Comparison of ENCODE assay signal across 10 cellular contexts in genomic region chr22:29071261-29072045, GRCh38. TPM values are rescaled to one million over a fixed set of nuclear protein-coding genes. Genes with fewer than 3 reads are reported as not detected.
DNase-seq lines count a peak whose midpoint lies in the region; ATAC-seq and TF ChIP-seq lines count a peak whose summit lies in the region.
"Had no signal": no experiment of that assay in that cellular context is flagged by ENCODE, and none has a peak within 500 bp of the region (broad histone marks: within the 10 kb centered on the region; RNA-seq: fewer than 3 reads in every experiment).

No MANE protein-coding gene starts in this region.

- H3K27me3 ChIP-seq in HUES48 (ENCODE audit: control insufficient read depth, insufficient read depth, low read length): peaks cover 64% of the 10 kb centered on the region
- no peaks in the 10 kb centered on the region for H3K27me3 ChIP-seq in psoas muscle (ENCODE audit: insufficient read depth in 3 of 3, low read length in 2 of 3)

- H3K9me3 ChIP-seq in HUES48 (ENCODE audit: control insufficient read depth, insufficient read depth, low read length) (no peaks in the 10 kb centered on the region), psoas muscle (no peaks in the 10 kb centered on the region)
- H3K9me3 ChIP-seq: HAP-1 had no signal

- H3K27ac ChIP-seq in C4-2B: peak overlapping the region; percentile 12; the same call in 1 of the 2 replicates
- H3K27ac ChIP-seq in HUES48 (ENCODE audit: low read depth, low read length): no peak overlapping the region
- no peak overlapping the region for H3K27ac ChIP-seq in psoas muscle

- H3K4me3 ChIP-seq in HUES48 (ENCODE audit: low read depth, low read length): peak overlapping the region; percentile 47
- peak overlapping the region; percentile 81 for H3K4me3 ChIP-seq in psoas muscle

- H3K36me3 ChIP-seq in HUES48 (ENCODE audit: control insufficient read depth, insufficient read depth, low read length): no peaks in the 10 kb centered on the region
- no peaks in the 10 kb centered on the region for H3K36me3 ChIP-seq in psoas muscle (ENCODE audit: insufficient read depth in 1 of 2, low read depth in 1 of 2)
- H3K36me3 ChIP-seq: HAP-1 had no signal

- TF ChIP-seq CTCF in C4-2B (conservative IDR thresholded peaks at IDR 0.05) (no peak), psoas muscle (IDR thresholded peaks at IDR 0.05) (no peak)

- WGBS in psoas muscle, 3 donors: 35 to 45% (median 36%) methylated on average over 41 to 60 of the region's 60 CpGs

- ATAC-seq in psoas muscle (peak in 1 of 4 donors; percentile 23), HG02973 (IDR thresholded peaks at IDR 0.05; ENCODE audit: unreplicated experiment) (no peak), HG02852 (IDR thresholded peaks at IDR 0.05; ENCODE audit: unreplicated experiment) (no peak)

- DNase-seq in activated T-helper 1 cell treated with Interleukin-2 at 50 U/mL for 16 hours (ENCODE audit: low read depth) (peak; percentile 12), glomerular visceral epithelial cell (ENCODE audit: extremely low spot score) (peak; percentile 20), psoas muscle (peak in 1 of 2 donors; percentile 49), KG1 (lab: John Stamatoyannopoulos, UW) (no peak)

- intact Hi-C loops in psoas muscle (cut with DNase I): loop anchor here in 1 of 2 donors (5.0 kb wide), 1 partner anchor 71 kb away; no protein-coding TSS in a partner anchor

- no peak overlapping the region for H3K9ac ChIP-seq in HUES48 (ENCODE audit: low read depth, low read length)

- H3K4me1 ChIP-seq in HUES48 (ENCODE audit: control insufficient read depth, insufficient read depth, low read length) (peaks cover 7% of the 10 kb centered on the region; the same call in 1 of the 2 replicates), psoas muscle (peaks cover 37% of the 10 kb centered on the region)

RNA-seq across cellular contexts. Expression of gene KREMEN1, which starts 1.4 kb away (rescaled TPM):
- 10 to 100 TPM; 17.5 to 68.2 (median 38.0) TPM for total RNA-seq in psoas muscle
- polyA plus RNA-seq in psoas muscle: 10 to 100 TPM in 1 of 3 donors, 1 to 10 TPM in 2; 7.7 to 13.9 (median 8.8) TPM

RNA-seq across cellular contexts. Expression of gene C22orf31, which starts 9.8 kb away (rescaled TPM):
- total RNA-seq in psoas muscle: not detected
- not detected for polyA plus RNA-seq in psoas muscle
- total RNA-seq: dermis microvascular lymphatic vessel endothelial cell had no signal
